ENCODE assay signal across 17 cellular contexts in genomic region chr14:50388256-50388931, GRCh38. TPM values are rescaled to one million over a fixed set of nuclear protein-coding genes. Genes with fewer than 3 reads are reported as not detected.
DNase-seq lines count a peak whose midpoint lies in the region; ATAC-seq and TF ChIP-seq lines count a peak whose summit lies in the region.
"Had no signal": no experiment of that assay in that cellular context is flagged by ENCODE, and none has a peak within 500 bp of the region (broad histone marks: within the 10 kb centered on the region; RNA-seq: fewer than 3 reads in every experiment).

No MANE protein-coding gene starts in this region.

- TF ChIP-seq CTCF in GM23338 (conservative IDR thresholded peaks at IDR 0.05; ENCODE audit: low read depth in 2 of 2): peak; percentile 17 to 29; a peak in 2 of 4 replicates
- TF ChIP-seq CTCF in body of pancreas (IDR thresholded peaks at IDR 0.05): no peak

- H2AFZ ChIP-seq in GM23338: peak overlapping the region; percentile 48; the same call in 1 of the 2 replicates

- H3K27ac Mint-ChIP-seq in GM23338: no peak overlapping the region
- H3K27ac Mint-ChIP-seq: naive thymus-derived CD4-positive, alpha-beta T cell; stimulated activated effector memory CD8-positive, alpha-beta T cell treated with anti-CD3 and anti-CD28 coated beads, Interleukin-12 subunit alpha, Interleukin-12 subunit beta, amount 100 ng/mL, for 72 hours had no signal

- H3K4me2 ChIP-seq in GM23338: no peak overlapping the region

- peak; percentile 73 for DNase-seq in GM23338 (ENCODE audit: low spot score)
- peak; percentile 72 to 89 (median 84) for DNase-seq in body of pancreas
- DNase-seq in left colon: peak; percentile 59 to 75
- DNase-seq in renal cortical epithelial cell (ENCODE audit: low read depth): peak; percentile 72
- no peak for DNase-seq in RKO (ENCODE audit: low spot score)
- DNase-seq in T-helper 2 cell: no peak
- DNase-seq in ACHN: no peak
- DNase-seq in hepatic stellate cell (ENCODE audit: low spot score): no peak
- DNase-seq: activated CD4-positive, alpha-beta T cell treated with anti-CD3 and anti-CD28 coated beads, Interleukin-2, amount 50 U/mL, for 4 hours; dorsolateral prefrontal cortex; immature natural killer cell; IMR-90; naive thymus-derived CD4-positive, alpha-beta T cell; NCI-H1048; T1000 had no signal

- H3K36me3 Mint-ChIP-seq in GM23338 (ENCODE audit: low read depth): no peaks in the 10 kb centered on the region
- H3K36me3 Mint-ChIP-seq: stimulated activated effector memory CD8-positive, alpha-beta T cell treated with anti-CD3 and anti-CD28 coated beads, Interleukin-12 subunit alpha, Interleukin-12 subunit beta, amount 100 ng/mL, for 72 hours had no signal

- no peak overlapping the region; the same call in 2 of the 3 replicates for H3K4me3 Mint-ChIP-seq in GM23338
- H3K4me3 Mint-ChIP-seq: immature natural killer cell; naive thymus-derived CD4-positive, alpha-beta T cell; stimulated activated effector memory CD8-positive, alpha-beta T cell treated with anti-CD3 and anti-CD28 coated beads, Interleukin-12 subunit alpha, Interleukin-12 subunit beta, amount 100 ng/mL, for 72 hours had no signal

- H3K4me1 ChIP-seq in GM23338 (ENCODE audit: insufficient read depth) (0 out of 2 replicates have a peak, but pooled peaks cover 4% of the 10 kb centered on the region), body of pancreas (peaks cover 36% of the 10 kb centered on the region)

- H3K36me3 ChIP-seq in GM23338 (ENCODE audit: insufficient read depth) (no peaks in the 10 kb centered on the region), body of pancreas (replicated peaks in 1 of 2; ENCODE audit: insufficient read depth in 1 of 2, low read depth in 2 of 2) (no peaks in the 10 kb centered on the region)

- H3K4me3 ChIP-seq in GM23338 (no peak overlapping the region), body of pancreas (no peak overlapping the region)
- H3K4me3 ChIP-seq: dorsolateral prefrontal cortex had no signal

- no peak overlapping the region for H3K27ac ChIP-seq in GM23338 (ENCODE audit: low read depth)
- H3K27ac ChIP-seq in body of pancreas: peak overlapping the region; percentile 49 to 72 (median 58)
- H3K27ac ChIP-seq: dorsolateral prefrontal cortex had no signal

- in situ Hi-C loops in ACHN (cut with HindIII; ENCODE audit: low pct_ligation_motif_present, low pct_unique_long_range_greater_than_20kb, low sequenced_read_pairs): no loop called here

- H3K27me3 ChIP-seq in GM23338 (ENCODE audit: insufficient read depth) (no peaks in the 10 kb centered on the region), body of pancreas (no peaks in the 10 kb centered on the region)
- H3K27me3 ChIP-seq: dorsolateral prefrontal cortex had no signal

- no peaks in the 10 kb centered on the region for H3K79me2 ChIP-seq in GM23338 (replicated peaks; ENCODE audit: insufficient read depth)

- no peak for TF ChIP-seq POLR2A in body of pancreas (IDR thresholded peaks at IDR 0.05)

- no peaks in the 10 kb centered on the region for H4K20me1 ChIP-seq in GM23338 (replicated peaks; ENCODE audit: insufficient read depth)

- no peaks in the 10 kb centered on the region for H3K9me3 Mint-ChIP-seq in GM23338
- H3K9me3 Mint-ChIP-seq: immature natural killer cell; naive thymus-derived CD4-positive, alpha-beta T cell; stimulated activated effector memory CD8-positive, alpha-beta T cell treated with anti-CD3 and anti-CD28 coated beads, Interleukin-12 subunit alpha, Interleukin-12 subunit beta, amount 100 ng/mL, for 72 hours had no signal

- peaks cover 4% of the 10 kb centered on the region for H3K27me3 Mint-ChIP-seq in GM23338 (ENCODE audit: insufficient read depth, low read depth, poor library complexity)

- peaks cover 3% of the 10 kb centered on the region for H3K4me1 Mint-ChIP-seq in GM23338
- H3K4me1 Mint-ChIP-seq: immature natural killer cell; naive thymus-derived CD4-positive, alpha-beta T cell; stimulated activated effector memory CD8-positive, alpha-beta T cell treated with anti-CD3 and anti-CD28 coated beads, Interleukin-12 subunit alpha, Interleukin-12 subunit beta, amount 100 ng/mL, for 72 hours had no signal

- intact Hi-C loops in body of pancreas (cut with DNase I) (no loop called here), left colon (cut with DNase I, micrococcal nuclease) (no loop called here)

- peak; percentile 93 for ATAC-seq in GM23338
- ATAC-seq in body of pancreas: peak; percentile 94
- peak; percentile 98 for ATAC-seq in left colon
- ATAC-seq: naive thymus-derived CD4-positive, alpha-beta T cell; sciatic nerve; stimulated activated effector memory CD8-positive, alpha-beta T cell treated with anti-CD3 and anti-CD28 coated beads, Interleukin-12 subunit alpha, Interleukin-12 subunit beta, amount 100 ng/mL, for 72 hours had no signal

- H3K9me2 ChIP-seq in GM23338 (ENCODE audit: insufficient read depth): no peaks in the 10 kb centered on the region

- H3F3A ChIP-seq in GM23338 (replicated peaks; ENCODE audit: low read depth): no peaks in the 10 kb centered on the region

- WGBS in body of pancreas, 2 donors: 29% methylated on average over 9 of the region's 9 CpGs

- H3K9me3 ChIP-seq in body of pancreas: no peaks in the 10 kb centered on the region

TF ChIP-seq in GM23338, 12 proteins besides CTCF, POLR2A, EP300 and RAD21 (continues in another document):
- no peak for TF ChIP-seq REST (IDR thresholded peaks at IDR 0.05; ENCODE audit: unreplicated experiment)

RNA-seq across cellular contexts. Expression of gene CDKL1, which starts 8.3 kb away (rescaled TPM):
- total RNA-seq in GM23338 (2014; rRNA removed; shearing (Covaris generic)): 0.19 and 0.52 TPM in 2 replicates
- polyA plus RNA-seq in GM23338 (2016; fragmentation: Nextera tagmentation; extraction: Ambion mirVana): 0.52 and 0.56 TPM in 2 replicates
- total RNA-seq in body of pancreas: 1 to 10 TPM; 6.2 to 7.3 TPM
- 10 to 100 TPM; 24.9 to 25.1 TPM for total RNA-seq in left colon
- 24.5 and 40.3 TPM in 2 replicates for total RNA-seq in renal cortical epithelial cell

Comparison
In these comparisons a context has a peak if more than half of its experiments do, and no peak if none do; other contexts are left out.
1. DNase-seq: peak in GM23338 (single experiment), body of pancreas (4 of 4), left colon (2 of 2) and renal cortical epithelial cell (single experiment); none in RKO (single experiment), T-helper 2 cell (0 of 5), ACHN (single experiment) and hepatic stellate cell (single experiment).
2. CTCF ChIP-seq: peak in GM23338 (2 of 2); none in body of pancreas (0 of 7).
3. Peak in every context shown above with its lines, with median percentiles within 50 percentile points of each other: ATAC-seq.